Comparison of ENCODE assay signal across 19 cellular contexts in the genomic region with DNA sequence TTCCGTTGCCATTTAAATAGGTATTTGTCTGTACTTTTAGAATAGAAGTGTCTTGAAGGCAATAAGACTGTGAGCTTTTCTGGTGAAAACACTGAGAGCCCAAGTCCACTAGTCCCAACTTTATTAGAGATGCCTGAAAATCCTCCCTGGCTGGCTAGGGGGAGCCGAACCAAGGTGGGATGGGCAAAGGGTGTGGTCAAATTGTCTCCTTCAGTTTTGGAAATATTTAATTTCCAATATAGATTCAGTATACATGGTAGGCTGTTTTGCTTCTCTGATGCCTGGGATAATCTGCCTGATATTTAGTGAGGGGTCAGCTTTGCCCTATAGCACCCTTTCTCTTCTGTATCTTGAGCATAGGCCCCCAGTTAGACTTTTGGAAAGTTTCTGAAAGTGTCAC. TPM values are rescaled to one million over a fixed set of nuclear protein-coding genes. Genes with fewer than 3 reads are reported as not detected.
DNase-seq lines count a peak whose midpoint lies in the region; ATAC-seq and TF ChIP-seq lines count a peak whose summit lies in the region.
"Had no signal": no experiment of that assay in that cellular context is flagged by ENCODE, and none has a peak within 500 bp of the region (broad histone marks: within the 10 kb centered on the region; RNA-seq: fewer than 3 reads in every experiment).

No MANE protein-coding gene starts in this region.

- peaks cover 32% of the 10 kb centered on the region for H3K4me1 ChIP-seq in cardiac muscle cell (ENCODE audit: low read depth)
- peaks cover 3 to 73% (median 20%) of the 10 kb centered on the region in 9 donors for H3K4me1 ChIP-seq in heart right ventricle

- in situ Hi-C loops in astrocyte of the cerebellum (cut with HindIII; ENCODE audit: low sequenced_read_pairs): no loop called here

- WGBS in heart right ventricle, 2 donors: 90 to 95% methylated on average over 2 of the region's 2 CpGs

- H3K27me3 ChIP-seq in cardiac muscle cell: no peaks in the 10 kb centered on the region
- H3K27me3 ChIP-seq in heart right ventricle: peaks cover 0 to 42% (median 0%) of the 10 kb centered on the region in 7 donors
- H3K27me3 ChIP-seq: pancreas had no signal

- intact Hi-C loops in heart right ventricle (cut with DNase I): loop anchor here (5.0 to 10.0 kb wide), 8 partner anchors 88 to 468 kb away; no protein-coding TSS in a partner anchor

- H3K9me3 ChIP-seq in cardiac muscle cell (ENCODE audit: low read depth): no peaks in the 10 kb centered on the region
- H3K9me3 ChIP-seq in heart right ventricle: no peaks in the 10 kb centered on the region
- H3K9me3 ChIP-seq in iPS-18c (ENCODE audit: control insufficient read depth, insufficient read depth, low read length): no peaks in the 10 kb centered on the region
- H3K9me3 ChIP-seq: left ventricle myocardium inferior, pancreas had no signal

- no peak for DNase-seq in cardiac muscle cell (ENCODE audit: low read depth in 1 of 2, low spot score in 1 of 2)
- no peak for DNase-seq in heart right ventricle
- DNase-seq in astrocyte of the cerebellum (ENCODE audit: low read depth): no peak
- no peak for DNase-seq in D341Med (ENCODE audit: low spot score)
- no peak for DNase-seq in AG20443 (ENCODE audit: low spot score)
- DNase-seq in HCEC 1CT: no peak
- DNase-seq: activated CD4-positive, alpha-beta memory T cell treated with anti-CD3 and anti-CD28 coated beads for 36 hours; activated naive CD8-positive, alpha-beta T cell treated with anti-CD3 and anti-CD28 coated beads for 36 hours; activated T-cell treated with anti-CD3 and anti-CD28 coated beads, Interleukin-2, amount 50 U/mL, for 48 hours; CD8-positive, alpha-beta memory T cell; effector CD8-positive, alpha-beta T cell; left ventricle myocardium inferior; NCI-H1436; NCI-H446; pancreas had no signal

- TF ChIP-seq CTCF in cardiac muscle cell (IDR thresholded peaks at IDR 0.05; ENCODE audit: low read depth, low read length) (peak; percentile 10), heart right ventricle (IDR thresholded peaks at IDR 0.05) (peak in 2 of 9 donors; percentile 9 to 29), astrocyte of the cerebellum (IDR thresholded peaks at IDR 0.05; ENCODE audit: low read depth, low read length, missing control alignments) (peak; percentile 31)

- no peak for ATAC-seq in heart right ventricle
- ATAC-seq in GM21423 (IDR thresholded peaks at IDR 0.05; ENCODE audit: unreplicated experiment): no peak
- ATAC-seq: pancreas; stimulated activated memory B cell treated with anti-CD40 and anti-IgM and Interleukin-4, amounts not matched to agents 10 μg/mL and 1 μg/mL and 100 μg/mL, for 72 hours had no signal

- no peak overlapping the region for H3K27ac ChIP-seq in cardiac muscle cell
- H3K27ac ChIP-seq in heart right ventricle: peak overlapping the region in 2 of 10 donors; percentile 58 to 94
- H3K27ac ChIP-seq: left ventricle myocardium inferior, pancreas, skin epidermis had no signal

- H3K4me3 ChIP-seq in cardiac muscle cell (no peak overlapping the region), heart right ventricle (peak overlapping the region in 1 of 10 donors; percentile 83), astrocyte of the cerebellum (ENCODE audit: low read depth, low read length) (no peak overlapping the region), iPS-18c (ENCODE audit: insufficient read depth, low read depth, low read length) (peak overlapping the region; percentile 12; the same call in 1 of the 2 replicates)
- H3K4me3 ChIP-seq: left ventricle myocardium inferior, pancreas, skin epidermis had no signal

- H3K36me3 ChIP-seq in cardiac muscle cell: no peaks in the 10 kb centered on the region
- H3K36me3 ChIP-seq in heart right ventricle: no peaks in the 10 kb centered on the region
- H3K36me3 ChIP-seq: left ventricle myocardium inferior, pancreas had no signal

RNA-seq across cellular contexts. Expression of a gene that starts 3.5 kb away (rescaled TPM):
- total RNA-seq in cardiac muscle cell (28.0 and 47.8 TPM in 2 replicates), heart right ventricle (10 to 100 TPM; 12.0 to 36.2 (median 19.0) TPM)
- polyA plus RNA-seq in cardiac muscle cell (27.6 and 28.0 TPM in 2 replicates), heart right ventricle (1 to 10 TPM; 2.9 to 3.6 TPM)
- total RNA-seq: activated naive CD8-positive, alpha-beta T cell treated with anti-CD3 and anti-CD28 coated beads for 36 hours; CD8-positive, alpha-beta memory T cell had no signal
- polyA plus RNA-seq: CD8-positive, alpha-beta memory T cell had no signal
